In genomic region chr7:128359939-128360338, GRCh38 we compare ENCODE assay signal across 19 cellular contexts. TPM values are rescaled to one million over a fixed set of nuclear protein-coding genes. Genes with fewer than 3 reads are reported as not detected.
DNase-seq lines count a peak whose midpoint lies in the region; ATAC-seq and TF ChIP-seq lines count a peak whose summit lies in the region.
"Had no signal": no experiment of that assay in that cellular context is flagged by ENCODE, and none has a peak within 500 bp of the region (broad histone marks: within the 10 kb centered on the region; RNA-seq: fewer than 3 reads in every experiment).

No MANE protein-coding gene starts in this region.

- H3K18ac ChIP-seq in neuronal stem cell (ENCODE audit: low read length) = peak overlapping the region; percentile 52

- H2AK5ac ChIP-seq in neuronal stem cell (ENCODE audit: low read depth, low read length) = peak overlapping the region; percentile 43

- H3K79me2 ChIP-seq in PC-3 (ENCODE audit: low read length) = no peaks in the 10 kb centered on the region

- H2BK120ac ChIP-seq in neuronal stem cell (ENCODE audit: low read depth, low read length) = no peak overlapping the region

- H3K9ac ChIP-seq in BLaER1 (no peak overlapping the region), HUES48 (ENCODE audit: low read depth, low read length) (no peak overlapping the region), neuronal stem cell (ENCODE audit: low read depth, low read length, poor library complexity) (no peak overlapping the region), PC-3 (ENCODE audit: low read length) (no peak overlapping the region)

- H3K27me3 ChIP-seq in BLaER1 (peaks cover 53% of the 10 kb centered on the region), HUES48 (ENCODE audit: control insufficient read depth, insufficient read depth, low read length) (peaks cover 82% of the 10 kb centered on the region), neuronal stem cell (ENCODE audit: control insufficient read depth in 3 of 3, insufficient read depth in 3 of 3, low read depth in 1 of 3, low read length in 3 of 3) (peaks cover 5 to 88% (median 47%) of the 10 kb centered on the region in 3 experiments), PC-3 (ENCODE audit: low read length) (peaks cover 8% of the 10 kb centered on the region; the same call in 1 of the 2 replicates)
- H3K27me3 ChIP-seq: SJCRH30, vagina had no signal

- H2AFZ ChIP-seq in neuronal stem cell (ENCODE audit: low read length) (peak overlapping the region; percentile 96), PC-3 (ENCODE audit: low read length) (no peak overlapping the region)

- CTCF ChIA-PET in PC-3 (lab: Charles Lee) = interaction anchor here (1.1 kb wide), 1 partner anchor 100 kb away, joined by 4 read pairs; no protein-coding TSS in a partner anchor

- ATAC-seq in HG03045 (IDR thresholded peaks at IDR 0.05; ENCODE audit: unreplicated experiment) (no peak), PC-3 (no peak)
- ATAC-seq: effector memory CD8-positive, alpha-beta T cell had no signal

- no peak overlapping the region for H3K14ac ChIP-seq in neuronal stem cell (ENCODE audit: low read length)

- H3K4me2 ChIP-seq in BLaER1 (peak overlapping the region; percentile 96), neuronal stem cell (ENCODE audit: insufficient read depth, low read length, poor library complexity, severe bottlenecking) (no peak overlapping the region), PC-3 (ENCODE audit: low read length) (no peak overlapping the region)

- no peak for TF ChIP-seq CTCF in PC-3 (conservative IDR thresholded peaks at IDR 0.05; ENCODE audit: low read depth, low read length)

- no TSS peak for BruUV-seq in PC-3 (replicated peaks; lab: Mats Ljungman, UMichigan)

- peaks cover 21% of the 10 kb centered on the region for H3K4me1 ChIP-seq in BLaER1
- H3K4me1 ChIP-seq in HUES48 (ENCODE audit: control insufficient read depth, insufficient read depth, low read length) = peaks cover 9% of the 10 kb centered on the region; the same call in 1 of the 2 replicates
- peaks cover 8 to 16% of the 10 kb centered on the region in 2 donors for H3K4me1 ChIP-seq in neuronal stem cell (ENCODE audit: control insufficient read depth in 2 of 2, insufficient read depth in 1 of 2, low read depth in 1 of 2, low read length in 2 of 2)
- peaks cover 9% of the 10 kb centered on the region for H3K4me1 ChIP-seq in PC-3 (ENCODE audit: insufficient read depth, low read length)

- DNase-seq in neuronal stem cell (ENCODE audit: low spot score) (no peak), activated T-cell treated with anti-CD3 and anti-CD28 coated beads for 4 hours (no peak), PC-3 (no peak), HuH-7.5 (ENCODE audit: low spot score) (no peak)
- DNase-seq: activated CD4-positive, alpha-beta memory T cell treated with anti-CD3 and anti-CD28 coated beads for 36 hours; activated naive CD4-positive, alpha-beta T cell; aorta; COR-L47; effector memory CD8-positive, alpha-beta T cell; lower lobe of right lung; NCI-H1436 had no signal

- no peak overlapping the region for H3K4ac ChIP-seq in neuronal stem cell (ENCODE audit: low read length)

- peak overlapping the region; percentile 72 for H2BK15ac ChIP-seq in neuronal stem cell (ENCODE audit: low read length)

- H3K23ac ChIP-seq in neuronal stem cell (ENCODE audit: low read depth, low read length, poor library complexity) = no peak overlapping the region

- H2BK12ac ChIP-seq in neuronal stem cell (ENCODE audit: low read length) = no peak overlapping the region

- H3K9me3 ChIP-seq in BLaER1 (no peaks in the 10 kb centered on the region), HUES48 (ENCODE audit: control insufficient read depth, insufficient read depth, low read length) (no peaks in the 10 kb centered on the region), iPS-18c (ENCODE audit: control insufficient read depth, insufficient read depth, low read length) (no peaks in the 10 kb centered on the region), neuronal stem cell (replicated peaks in 1 of 2; ENCODE audit: control insufficient read depth in 2 of 2, insufficient read depth in 1 of 2, low read depth in 1 of 2, low read length in 2 of 2) (no peaks in the 10 kb centered on the region), PC-3 (ENCODE audit: low read length) (no peaks in the 10 kb centered on the region)
- H3K9me3 ChIP-seq: lower lobe of right lung, SJCRH30, vagina had no signal

- no peak overlapping the region for H4K91ac ChIP-seq in neuronal stem cell (ENCODE audit: low read depth, low read length, poor library complexity)

- H2BK5ac ChIP-seq in neuronal stem cell (ENCODE audit: low read length) = peak overlapping the region; percentile 16

- no peak overlapping the region for H4K8ac ChIP-seq in neuronal stem cell (ENCODE audit: low read depth, low read length)

- peaks cover 1% of the 10 kb centered on the region for H3K79me1 ChIP-seq in neuronal stem cell (ENCODE audit: low read depth, low read length)

- H4K20me1 ChIP-seq in BLaER1 (no peaks in the 10 kb centered on the region), PC-3 (ENCODE audit: low read length) (no peaks in the 10 kb centered on the region)

- intact Hi-C loops in PC-3 (cut with micrococcal nuclease) = no loop called here

- POLR2A ChIA-PET in PC-3 (lab: Charles Lee; ENCODE audit: unreplicated experiment) = no interaction called here

- H3K27ac ChIP-seq in BLaER1 (no peak overlapping the region), HUES48 (ENCODE audit: low read depth, low read length) (no peak overlapping the region), neuronal stem cell (replicated peaks; ENCODE audit: low read length) (no peak overlapping the region), PC-3 (ENCODE audit: low read length) (no peak overlapping the region)
- H3K27ac ChIP-seq: lower lobe of right lung, SJCRH30, vagina, WERI-Rb-1 had no signal

- H3K4me3 ChIP-seq in BLaER1 = 0 out of 2 replicates have a peak overlapping the region, but pooled peaks have one; percentile 71
- H3K4me3 ChIP-seq in HUES48 (ENCODE audit: low read depth, low read length) = peak overlapping the region; percentile 58; the same call in 1 of the 2 replicates
- H3K4me3 ChIP-seq in iPS-18c (ENCODE audit: insufficient read depth, low read depth, low read length) = peak overlapping the region; percentile 68
- H3K4me3 ChIP-seq in neuronal stem cell (ENCODE audit: low read length in 2 of 2) = no peak overlapping the region
- no peak overlapping the region for H3K4me3 ChIP-seq in PC-3 (ENCODE audit: low read length)

- H3F3A ChIP-seq in PC-3 (ENCODE audit: low read length, unreplicated experiment) = no peaks in the 10 kb centered on the region

- no CpG with 5 or more reads among the region's 4 CpGs for WGBS in neuronal stem cell (ENCODE audit: extremely low coverage in 2 of 2, insufficient read length in 2 of 2, insufficient replicate concordance in 1 of 2), 2 donors

- H3K36me3 ChIP-seq in BLaER1 = no peaks in the 10 kb centered on the region
- no peaks in the 10 kb centered on the region for H3K36me3 ChIP-seq in HUES48 (ENCODE audit: control insufficient read depth, insufficient read depth, low read length)
- H3K36me3 ChIP-seq in neuronal stem cell (replicated peaks in 1 of 2; ENCODE audit: control insufficient read depth in 2 of 2, insufficient read depth in 2 of 2, low read length in 2 of 2) = no peaks in the 10 kb centered on the region
- H3K36me3 ChIP-seq in PC-3 (ENCODE audit: low read depth, low read length) = no peaks in the 10 kb centered on the region
- H3K36me3 ChIP-seq: lower lobe of right lung, SJCRH30, vagina, WERI-Rb-1 had no signal

- no peaks in the 10 kb centered on the region for H3K9me2 ChIP-seq in PC-3 (replicated peaks; ENCODE audit: low read length)

RNA-seq across cellular contexts. Expression of gene PRRT4, which starts 1.6 kb away (rescaled TPM):
- 1.2 TPM for polyA plus RNA-seq in neuronal stem cell (2013, experiment 1 of 2)
- polyA plus RNA-seq in neuronal stem cell (2013, experiment 2 of 2) = 1.4 TPM
- 0.36 and 0.69 TPM in 2 replicates for total RNA-seq in PC-3 (2014; rRNA removed)
- total RNA-seq: M059J had no signal

RNA-seq across cellular contexts. Expression of gene RBM28, which starts 16.2 kb away (rescaled TPM):
- 28.9 TPM for polyA plus RNA-seq in neuronal stem cell (2013, experiment 1 of 2)
- polyA plus RNA-seq in neuronal stem cell (2013, experiment 2 of 2) = 28.7 TPM
- total RNA-seq in PC-3 (2014; rRNA removed) = 45.3 and 59.4 TPM in 2 replicates

RNA-seq across cellular contexts. Expression of gene IMPDH1, which starts 49.8 kb away (rescaled TPM):
- 39.6 TPM for polyA plus RNA-seq in neuronal stem cell (2013, experiment 1 of 2)
- 38.1 TPM for polyA plus RNA-seq in neuronal stem cell (2013, experiment 2 of 2)
- total RNA-seq in PC-3 (2014; rRNA removed) = 128 and 142 TPM in 2 replicates

Comparison
In these comparisons a context has a peak if more than half of its experiments do, and no peak if none do; other contexts are left out.
1. H3K4me3 ChIP-seq: peak in BLaER1 (single experiment), HUES48 (single experiment) and iPS-18c (single experiment); none in neuronal stem cell (0 of 2) and PC-3 (single experiment).